Comparison of ENCODE assay signal across 1 cellular context in the genomic region with DNA sequence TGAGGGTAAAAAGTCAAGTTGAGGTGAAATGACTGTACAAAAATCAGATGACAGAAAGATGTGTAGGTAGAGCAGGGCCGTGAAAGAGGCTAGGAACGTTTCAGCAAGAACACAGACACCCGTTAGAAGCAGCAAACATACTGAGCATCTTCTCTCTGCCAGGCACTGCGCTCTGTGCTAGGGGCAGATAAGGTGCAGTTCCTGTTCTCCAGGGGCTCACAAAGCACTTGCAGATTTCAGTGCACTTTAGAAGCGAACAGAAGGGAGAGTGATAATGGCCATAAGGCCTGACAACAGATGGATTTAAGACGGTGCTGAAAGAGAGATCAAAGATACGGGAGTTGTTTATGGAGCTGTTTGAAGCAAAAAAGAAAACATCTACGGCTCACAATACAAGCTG.
TF ChIP-seq lines count a peak whose summit lies in the region.

No MANE protein-coding gene starts in this region.

TF ChIP-seq in K562, 482 proteins besides CTCF, POLR2A, EP300 and RAD21 (continued from another document and continues in another):
- no peak for TF ChIP-seq ZBTB40 (IDR thresholded peaks at IDR 0.05)
- TF ChIP-seq ZBTB40 (CRISPR knock-in tag; IDR thresholded peaks at IDR 0.05), result no peak
- TF ChIP-seq FOXA3 (CRISPR knock-in tag; conservative IDR thresholded peaks at IDR 0.05 in 1 of 2, IDR thresholded peaks at IDR 0.05 in 1 of 2), result no peak
- no peak for TF ChIP-seq ZNF695 (CRISPR knock-in tag; IDR thresholded peaks at IDR 0.05)
- no peak for TF ChIP-seq CCNT2 (IDR thresholded peaks at IDR 0.05; ENCODE audit: borderline replicate concordance, extremely low read depth, insufficient read length, low read depth, low read length)
- no peak for TF ChIP-seq SMAD3 (CRISPR knock-in tag; conservative IDR thresholded peaks at IDR 0.05)
- no peak for TF ChIP-seq STAT6 (CRISPR knock-in tag; IDR thresholded peaks at IDR 0.05)
- TF ChIP-seq RB1 (IDR thresholded peaks at IDR 0.05; ENCODE audit: low read depth), result no peak
- TF ChIP-seq, protein P1, sequence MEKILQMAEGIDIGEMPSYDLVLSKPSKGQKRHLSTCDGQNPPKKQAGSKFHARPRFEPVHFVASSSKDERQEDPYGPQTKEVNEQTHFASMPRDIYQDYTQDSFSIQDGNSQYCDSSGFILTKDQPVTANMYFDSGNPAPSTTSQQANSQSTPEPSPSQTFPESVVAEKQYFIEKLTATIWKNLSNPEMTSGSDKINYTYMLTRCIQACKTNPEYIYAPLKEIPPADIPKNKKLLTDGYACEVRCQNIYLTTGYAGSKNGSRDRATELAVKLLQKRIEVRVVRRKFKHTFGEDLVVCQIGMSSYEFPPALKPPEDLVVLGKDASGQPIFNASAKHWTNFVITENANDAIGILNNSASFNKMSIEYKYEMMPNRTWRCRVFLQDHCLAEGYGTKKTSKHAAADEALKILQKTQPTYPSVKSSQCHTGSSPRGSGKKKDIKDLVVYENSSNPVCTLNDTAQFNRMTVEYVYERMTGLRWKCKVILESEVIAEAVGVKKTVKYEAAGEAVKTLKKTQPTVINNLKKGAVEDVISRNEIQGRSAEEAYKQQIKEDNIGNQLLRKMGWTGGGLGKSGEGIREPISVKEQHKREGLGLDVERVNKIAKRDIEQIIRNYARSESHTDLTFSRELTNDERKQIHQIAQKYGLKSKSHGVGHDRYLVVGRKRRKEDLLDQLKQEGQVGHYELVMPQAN (IDR thresholded peaks at IDR 0.05; ENCODE audit: borderline replicate concordance), result no peak
- TF ChIP-seq TRIM24 (IDR thresholded peaks at IDR 0.05), result peak; percentile 34 to 35; a peak in 2 of 4 replicates
- no peak for TF ChIP-seq PBX2 (CRISPR knock-in tag; IDR thresholded peaks at IDR 0.05; ENCODE audit: low read depth)
- TF ChIP-seq PBX2 (tag; conservative IDR thresholded peaks at IDR 0.05; ENCODE audit: low read depth), result peak; percentile 99
- no peak for TF ChIP-seq CBX2 (IDR thresholded peaks at IDR 0.05; ENCODE audit: insufficient read depth, low read length, poor library complexity, severe bottlenecking)
- TF ChIP-seq CTCFL (IDR thresholded peaks at IDR 0.05; ENCODE audit: borderline replicate concordance, insufficient read depth, low read depth, low read length, poor library complexity, severe bottlenecking), result no peak
- TF ChIP-seq CTBP1 (IDR thresholded peaks at IDR 0.05; ENCODE audit: borderline replicate concordance), result peak; percentile 15; the same call in 1 of the 2 replicates
- TF ChIP-seq, protein P2, sequence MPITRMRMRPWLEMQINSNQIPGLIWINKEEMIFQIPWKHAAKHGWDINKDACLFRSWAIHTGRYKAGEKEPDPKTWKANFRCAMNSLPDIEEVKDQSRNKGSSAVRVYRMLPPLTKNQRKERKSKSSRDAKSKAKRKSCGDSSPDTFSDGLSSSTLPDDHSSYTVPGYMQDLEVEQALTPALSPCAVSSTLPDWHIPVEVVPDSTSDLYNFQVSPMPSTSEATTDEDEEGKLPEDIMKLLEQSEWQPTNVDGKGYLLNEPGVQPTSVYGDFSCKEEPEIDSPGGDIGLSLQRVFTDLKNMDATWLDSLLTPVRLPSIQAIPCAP (CRISPR knock-in tag; IDR thresholded peaks at IDR 0.05; ENCODE audit: borderline replicate concordance), result no peak
- TF ChIP-seq MAZ (CRISPR knock-in tag; conservative IDR thresholded peaks at IDR 0.05 in 1 of 2, IDR thresholded peaks at IDR 0.05 in 1 of 2), result no peak
- TF ChIP-seq YBX1 (IDR thresholded peaks at IDR 0.05), result no peak
- TF ChIP-seq NCOR1 (IDR thresholded peaks at IDR 0.05), result peak; percentile 60
- no peak for TF ChIP-seq ZNF445 (CRISPR knock-in tag; IDR thresholded peaks at IDR 0.05; ENCODE audit: low read depth)
- no peak for TF ChIP-seq HNRNPH1 (optimal IDR thresholded peaks at IDR 0.05; ENCODE audit: low read depth, low read length)
- no peak for TF ChIP-seq ARNT (IDR thresholded peaks at IDR 0.05)
- TF ChIP-seq PML (IDR thresholded peaks at IDR 0.05; ENCODE audit: low read length), result peak; percentile 69
- no peak for TF ChIP-seq MAFG (tag; conservative IDR thresholded peaks at IDR 0.05)
- TF ChIP-seq SOX6 (IDR thresholded peaks at IDR 0.05), result peak; percentile 47; the same call in 1 of the 2 replicates
- no peak for TF ChIP-seq U2AF2 (optimal IDR thresholded peaks at IDR 0.05; ENCODE audit: low read depth, low read length)
- TF ChIP-seq, protein P3, sequence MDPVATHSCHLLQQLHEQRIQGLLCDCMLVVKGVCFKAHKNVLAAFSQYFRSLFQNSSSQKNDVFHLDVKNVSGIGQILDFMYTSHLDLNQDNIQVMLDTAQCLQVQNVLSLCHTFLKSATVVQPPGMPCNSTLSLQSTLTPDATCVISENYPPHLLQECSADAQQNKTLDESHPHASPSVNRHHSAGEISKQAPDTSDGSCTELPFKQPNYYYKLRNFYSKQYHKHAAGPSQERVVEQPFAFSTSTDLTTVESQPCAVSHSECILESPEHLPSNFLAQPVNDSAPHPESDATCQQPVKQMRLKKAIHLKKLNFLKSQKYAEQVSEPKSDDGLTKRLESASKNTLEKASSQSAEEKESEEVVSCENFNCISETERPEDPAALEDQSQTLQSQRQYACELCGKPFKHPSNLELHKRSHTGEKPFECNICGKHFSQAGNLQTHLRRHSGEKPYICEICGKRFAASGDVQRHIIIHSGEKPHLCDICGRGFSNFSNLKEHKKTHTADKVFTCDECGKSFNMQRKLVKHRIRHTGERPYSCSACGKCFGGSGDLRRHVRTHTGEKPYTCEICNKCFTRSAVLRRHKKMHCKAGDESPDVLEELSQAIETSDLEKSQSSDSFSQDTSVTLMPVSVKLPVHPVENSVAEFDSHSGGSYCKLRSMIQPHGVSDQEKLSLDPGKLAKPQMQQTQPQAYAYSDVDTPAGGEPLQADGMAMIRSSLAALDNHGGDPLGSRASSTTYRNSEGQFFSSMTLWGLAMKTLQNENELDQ (CRISPR knock-in tag; IDR thresholded peaks at IDR 0.05; ENCODE audit: borderline replicate concordance), result no peak
- TF ChIP-seq ZNF408 (CRISPR knock-in tag; IDR thresholded peaks at IDR 0.05; ENCODE audit: low read depth), result no peak
